ENCODE assay signal across 1 cellular context in genomic region chr16:89557230-89557935, GRCh38.
TF ChIP-seq lines count a peak whose summit lies in the region.

No MANE protein-coding gene starts in this region.

TF ChIP-seq in HepG2, 621 proteins besides CTCF, POLR2A, EP300 and RAD21 (continued from another document and continues in another):
- TF ChIP-seq KIAA2018 (CRISPR knock-in tag; IDR thresholded peaks at IDR 0.05; ENCODE audit: borderline replicate concordance): no peak
- no peak for TF ChIP-seq JDP2 (CRISPR knock-in tag; IDR thresholded peaks at IDR 0.05; ENCODE audit: borderline replicate concordance)
- no peak for TF ChIP-seq ZNF18 (CRISPR knock-in tag; IDR thresholded peaks at IDR 0.05; ENCODE audit: insufficient replicate concordance)
- 0 out of 2 replicates have a peak, but pooled peaks have one; percentile 45 for TF ChIP-seq GATAD1 (CRISPR knock-in tag; IDR thresholded peaks at IDR 0.05)
- 0 out of 2 replicates have a peak, but pooled peaks have one; percentile 23 for TF ChIP-seq MLLT10 (CRISPR knock-in tag; IDR thresholded peaks at IDR 0.05)
- TF ChIP-seq ZIK1 (CRISPR knock-in tag; IDR thresholded peaks at IDR 0.05; ENCODE audit: borderline replicate concordance, low read depth): no peak
- TF ChIP-seq FOXJ3 (CRISPR knock-in tag; IDR thresholded peaks at IDR 0.05; ENCODE audit: borderline replicate concordance): peak; percentile 54; the same call in 1 of the 2 replicates
- TF ChIP-seq HNRNPH1 (optimal IDR thresholded peaks at IDR 0.05; ENCODE audit: low read depth, low read length): no peak
- peak; percentile 50; the same call in 1 of the 2 replicates for TF ChIP-seq MAX (IDR thresholded peaks at IDR 0.05)
- TF ChIP-seq CREBL2 (CRISPR knock-in tag; IDR thresholded peaks at IDR 0.05; ENCODE audit: borderline replicate concordance): no peak
- peak; percentile 73 for TF ChIP-seq SMC3 (IDR thresholded peaks at IDR 0.05; ENCODE audit: low read length)
- TF ChIP-seq KDM5B (CRISPR knock-in tag; IDR thresholded peaks at IDR 0.05; ENCODE audit: borderline replicate concordance): no peak
- TF ChIP-seq ZNF615 (CRISPR knock-in tag; IDR thresholded peaks at IDR 0.05; ENCODE audit: borderline replicate concordance): no peak
- TF ChIP-seq MED1 (CRISPR knock-in tag; IDR thresholded peaks at IDR 0.05): peak; percentile 41; the same call in 1 of the 2 replicates
- peak; percentile 34; the same call in 1 of the 2 replicates for TF ChIP-seq REPIN1 (CRISPR knock-in tag; IDR thresholded peaks at IDR 0.05; ENCODE audit: borderline replicate concordance, low read depth)
- no peak for TF ChIP-seq ZSCAN25 (CRISPR knock-in tag; IDR thresholded peaks at IDR 0.05)
- no peak for TF ChIP-seq ZNF761 (CRISPR knock-in tag; conservative IDR thresholded peaks at IDR 0.05)
- TF ChIP-seq DPF2 (CRISPR knock-in tag; IDR thresholded peaks at IDR 0.05; ENCODE audit: borderline replicate concordance, low read depth): no peak
- no peak for TF ChIP-seq THAP8 (CRISPR knock-in tag; IDR thresholded peaks at IDR 0.05; ENCODE audit: borderline replicate concordance)
- no peak for TF ChIP-seq DR1 (CRISPR knock-in tag; IDR thresholded peaks at IDR 0.05)
- TF ChIP-seq ZNF746 (CRISPR knock-in tag; IDR thresholded peaks at IDR 0.05): no peak
- TF ChIP-seq FOXC1 (CRISPR knock-in tag; IDR thresholded peaks at IDR 0.05; ENCODE audit: borderline replicate concordance): 0 out of 2 replicates have a peak, but pooled peaks have one; percentile 30
- no peak for TF ChIP-seq ZNF224 (CRISPR knock-in tag; IDR thresholded peaks at IDR 0.05)
- TF ChIP-seq HES4 (CRISPR knock-in tag; IDR thresholded peaks at IDR 0.05; ENCODE audit: borderline replicate concordance): no peak
- TF ChIP-seq IKZF1 (IDR thresholded peaks at IDR 0.05): no peak
- TF ChIP-seq ZNF577 (CRISPR knock-in tag; IDR thresholded peaks at IDR 0.05; ENCODE audit: borderline replicate concordance, low read depth): no peak
- TF ChIP-seq SRSF4 (IDR thresholded peaks at IDR 0.05; ENCODE audit: low read depth, low read length, poor library complexity, severe bottlenecking): no peak
- TF ChIP-seq ZNF24 (IDR thresholded peaks at IDR 0.05): no peak
- no peak for TF ChIP-seq ZNF597 (CRISPR knock-in tag; IDR thresholded peaks at IDR 0.05)
- no peak for TF ChIP-seq ZHX1 (CRISPR knock-in tag; IDR thresholded peaks at IDR 0.05; ENCODE audit: low read depth)
- TF ChIP-seq BATF2 (CRISPR knock-in tag; IDR thresholded peaks at IDR 0.05): peak; percentile 41; the same call in 1 of the 2 replicates
- TF ChIP-seq RBFOX2 (IDR thresholded peaks at IDR 0.05; ENCODE audit: low read depth, low read length): no peak
- peak; percentile 57; the same call in 1 of the 2 replicates for TF ChIP-seq NFKB2 (CRISPR knock-in tag; IDR thresholded peaks at IDR 0.05; ENCODE audit: borderline replicate concordance)
- TF ChIP-seq REL (CRISPR knock-in tag; conservative IDR thresholded peaks at IDR 0.05): 0 out of 2 replicates have a peak, but pooled peaks have one; percentile 45
- 0 out of 2 replicates have a peak, but pooled peaks have one; percentile 4 for TF ChIP-seq DNMT1 (CRISPR knock-in tag; IDR thresholded peaks at IDR 0.05)
- no peak for TF ChIP-seq SOX6 (IDR thresholded peaks at IDR 0.05)
- 0 out of 2 replicates have a peak, but pooled peaks have one; percentile 48 for TF ChIP-seq SOX6 (CRISPR knock-in tag; IDR thresholded peaks at IDR 0.05)
- TF ChIP-seq NR2C2 (CRISPR knock-in tag; IDR thresholded peaks at IDR 0.05; ENCODE audit: borderline replicate concordance): 0 out of 2 replicates have a peak, but pooled peaks have one; percentile 15
- TF ChIP-seq ARID3A (IDR thresholded peaks at IDR 0.05; ENCODE audit: low read depth, low read length): 0 out of 2 replicates have a peak, but pooled peaks have one; percentile 10
- no peak for TF ChIP-seq ARNT (IDR thresholded peaks at IDR 0.05)
- no peak for TF ChIP-seq ZFP36L2 (CRISPR knock-in tag; IDR thresholded peaks at IDR 0.05)
- TF ChIP-seq ZNF350 (CRISPR knock-in tag; IDR thresholded peaks at IDR 0.05; ENCODE audit: borderline replicate concordance, low read depth): no peak; the same call in 1 of the 2 replicates
- peak; percentile 56 for TF ChIP-seq YY1 (IDR thresholded peaks at IDR 0.05; ENCODE audit: insufficient read depth, insufficient replicate concordance, low read depth, low read length)
